ENCODE assay signal across 29 cellular contexts in genomic region chr16:65740716-65741115, GRCh38.
"Had no signal": no experiment of that assay in that cellular context is flagged by ENCODE, and none has a peak within 500 bp of the region (broad histone marks: within the 10 kb centered on the region; RNA-seq: fewer than 3 reads in every experiment).

No MANE protein-coding gene starts in this region.

- H3K27ac ChIP-seq: adrenal gland, ascending aorta, cardiac muscle cell, gastroesophageal sphincter, pancreas, prostate gland, skin epidermis, testis had no signal

- H3K4me1 ChIP-seq: ascending aorta, gastroesophageal sphincter, pancreas, prostate gland had no signal

- H3K36me3 ChIP-seq: adrenal gland, ascending aorta, cardiac muscle cell, gastroesophageal sphincter, pancreas, prostate gland had no signal

- ATAC-seq: activated CD8-positive, alpha-beta T cell treated with anti-CD3 and anti-CD28 coated beads, Interleukin-2, amount 10 ng/mL, durations not matched to agents 7 days and 5 days; gastroesophageal sphincter; left colon; naive thymus-derived CD8-positive, alpha-beta T cell; pancreas; sciatic nerve; stimulated activated naive CD8-positive, alpha-beta T cell treated with anti-CD3 and anti-CD28 coated beads, Interleukin-15, Interleukin-2, amounts not matched to agents 100 U/mL and 50 U/mL, for 24 hours had no signal

- H3K4me3 ChIP-seq: adrenal gland, ascending aorta, cardiac muscle cell, gastroesophageal sphincter, pancreas, prostate gland, skin epidermis, testis had no signal

- H3K9me3 ChIP-seq: adrenal gland, ascending aorta, gastroesophageal sphincter, pancreas, prostate gland, testis had no signal

- H3K27me3 ChIP-seq: adrenal gland, ascending aorta, cardiac muscle cell, gastroesophageal sphincter, pancreas, testis had no signal

- DNase-seq: activated B cell treated with CpG ODN at 0.5 μM for 24 hours; activated CD4-positive, alpha-beta T cell treated with anti-CD3 and anti-CD28 coated beads, Interleukin-2, amount 50 U/mL, for 1 hour; activated CD8-positive, alpha-beta T cell treated with anti-CD3 and anti-CD28 coated beads, Interleukin-2, amount 10 ng/mL, durations not matched to agents 7 days and 5 days; activated effector memory CD4-positive, alpha-beta T cell treated with Interleukin-2 at 50 U/mL for 16 hours; activated naive CD4-positive, alpha-beta T cell treated with Interleukin-2 at 50 U/mL for 16 hours; adrenal gland; cerebellar nuclear complex; cortex of kidney; head of caudate nucleus; hippocampal formation; kidney; left colon; midbrain; naive thymus-derived CD8-positive, alpha-beta T cell; nucleus accumbens; pancreas; retina; stimulated activated CD4-positive, alpha-beta T cell treated with anti-CD3 and anti-CD28 coated beads, Interleukin-12 subunit alpha, Interleukin-12 subunit beta, amount 100 ng/mL, for 4 hours; stimulated activated CD4-positive, alpha-beta T cell treated with anti-CD3 and anti-CD28 coated beads, Interleukin-4, amount 100 ng/mL, for 1 hour; stimulated activated naive CD8-positive, alpha-beta T cell treated with anti-CD3 and anti-CD28 coated beads, Interleukin-15, Interleukin-2, amounts not matched to agents 100 U/mL and 50 U/mL, for 24 hours; T-helper 2 cell; testis; trophoblast cell had no signal
